ENCODE assay signal across 1 cellular context in genomic region chr7:117251687-117252086, GRCh38.
TF ChIP-seq lines count a peak whose summit lies in the region.

No MANE protein-coding gene starts in this region.

TF ChIP-seq in GM23338, 12 proteins besides CTCF, POLR2A, EP300 and RAD21 (continued from another document):
- TF ChIP-seq ZNF462 (CRISPR knock-in tag; IDR thresholded peaks at IDR 0.05) (no peak), EZH2phosphoT487 (IDR thresholded peaks at IDR 0.05; ENCODE audit: unreplicated experiment) (no peak), POLR2AphosphoS5 (IDR thresholded peaks at IDR 0.05; ENCODE audit: low read depth) (no peak), NANOG (IDR thresholded peaks at IDR 0.05; ENCODE audit: borderline replicate concordance) (no peak), ZNF331 (CRISPR knock-in tag; IDR thresholded peaks at IDR 0.05; ENCODE audit: low read depth) (no peak)
